ENCODE assay signal across 28 cellular contexts in genomic region chr1:118271883-118272282, GRCh38.
"Had no signal": no experiment of that assay in that cellular context is flagged by ENCODE, and none has a peak within 500 bp of the region (broad histone marks: within the 10 kb centered on the region; RNA-seq: fewer than 3 reads in every experiment).

No MANE protein-coding gene starts in this region.

- H3K4me3 Mint-ChIP-seq: activated CD4-positive, alpha-beta T cell treated with anti-CD3 and anti-CD28 coated beads, Interleukin-2, amount 10 ng/mL, durations not matched to agents 24 days and 14 days; activated CD8-positive, alpha-beta T cell treated with anti-CD3 and anti-CD28 coated beads for 36 hours; activated naive CD4-positive, alpha-beta T cell treated with anti-CD3 and anti-CD28 coated beads, Interleukin-2, amount 50 U/mL, for 24 hours; activated naive CD8-positive, alpha-beta T cell treated with anti-CD3 and anti-CD28 coated beads, Interleukin-2, amount 10 ng/mL, durations not matched to agents 7 days and 5 days; central memory CD8-positive, alpha-beta T cell; T-helper 1 cell treated with Interleukin-12 subunit alpha and Interleukin-12 subunit beta and Interleukin-4 antibody, amounts not matched to agents 30 μg/mL and 1 μg/mL, for 36 hours; T-helper 2 cell treated with Interferon-gamma antibody and Interleukin-4, amounts not matched to agents 5 μg/mL and 100 μg/mL, for 36 hours had no signal

- H3K36me3 ChIP-seq: ascending aorta, cardiac muscle cell, colonic mucosa, Peyer's patch, SJSA1 had no signal

- H3K27me3 ChIP-seq: ascending aorta, cardiac muscle cell, colonic mucosa, Peyer's patch had no signal

- H3K4me1 Mint-ChIP-seq: activated CD4-positive, alpha-beta T cell treated with anti-CD3 and anti-CD28 coated beads, Interleukin-2, amount 10 ng/mL, durations not matched to agents 24 days and 14 days; activated naive CD4-positive, alpha-beta T cell treated with anti-CD3 and anti-CD28 coated beads, Interleukin-2, amount 50 U/mL, for 24 hours; activated naive CD8-positive, alpha-beta T cell treated with anti-CD3 and anti-CD28 coated beads, Interleukin-2, amount 10 ng/mL, durations not matched to agents 7 days and 5 days; central memory CD8-positive, alpha-beta T cell had no signal

- H3K9me3 Mint-ChIP-seq: activated CD4-positive, alpha-beta T cell treated with anti-CD3 and anti-CD28 coated beads, Interleukin-2, amount 10 ng/mL, durations not matched to agents 24 days and 14 days; activated naive CD8-positive, alpha-beta T cell treated with anti-CD3 and anti-CD28 coated beads, Interleukin-2, amount 10 ng/mL, durations not matched to agents 7 days and 5 days; activated T-helper 2 cell treated with anti-CD3 and anti-CD28 coated beads, Interferon-gamma antibody, Interleukin-2, Interleukin-4, amounts not matched to agents 10 μg/mL and 5 μg/mL and 100 μg/mL, durations not matched to agents 14 hours and 24 hours and 36 hours; T-helper 2 cell treated with Interferon-gamma antibody and Interleukin-4, amounts not matched to agents 5 μg/mL and 100 μg/mL, for 36 hours had no signal

- H3K9me3 ChIP-seq: colonic mucosa, Peyer's patch, SJSA1, SK-N-SH had no signal

- H3K4me3 ChIP-seq: ascending aorta, cardiac muscle cell, colonic mucosa, Peyer's patch, SJSA1 had no signal

- H3K36me3 Mint-ChIP-seq: activated naive CD4-positive, alpha-beta T cell treated with anti-CD3 and anti-CD28 coated beads, Interleukin-2, amount 50 U/mL, for 24 hours; activated naive CD8-positive, alpha-beta T cell treated with anti-CD3 and anti-CD28 coated beads, Interleukin-2, amount 10 ng/mL, durations not matched to agents 7 days and 5 days had no signal

- H3K27ac Mint-ChIP-seq: activated CD4-positive, alpha-beta T cell treated with anti-CD3 and anti-CD28 coated beads, Interleukin-2, amount 10 ng/mL, durations not matched to agents 24 days and 14 days; activated CD8-positive, alpha-beta T cell treated with anti-CD3 and anti-CD28 coated beads for 36 hours; activated naive CD4-positive, alpha-beta T cell treated with anti-CD3 and anti-CD28 coated beads, Interleukin-2, amount 50 U/mL, for 24 hours; activated naive CD8-positive, alpha-beta T cell treated with anti-CD3 and anti-CD28 coated beads, Interleukin-2, amount 10 ng/mL, durations not matched to agents 7 days and 5 days; activated T-helper 2 cell treated with anti-CD3 and anti-CD28 coated beads, Interferon-gamma antibody, Interleukin-2, Interleukin-4, amounts not matched to agents 10 μg/mL and 5 μg/mL and 100 μg/mL, durations not matched to agents 14 hours and 24 hours and 36 hours; T-helper 1 cell treated with Interleukin-12 subunit alpha and Interleukin-12 subunit beta and Interleukin-4 antibody, amounts not matched to agents 30 μg/mL and 1 μg/mL, for 36 hours; T-helper 2 cell treated with Interferon-gamma antibody and Interleukin-4, amounts not matched to agents 5 μg/mL and 100 μg/mL, for 36 hours had no signal

- DNase-seq: activated CD4-positive, alpha-beta T cell treated with anti-CD3 and anti-CD28 coated beads, Interleukin-2, amount 10 ng/mL, durations not matched to agents 24 days and 14 days; activated CD4-positive, alpha-beta T cell treated with anti-CD3 and anti-CD28 coated beads, Interleukin-2, amount 50 U/mL, for 4 hours; activated CD8-positive, alpha-beta T cell treated with anti-CD3 and anti-CD28 coated beads for 36 hours; activated gamma-delta T cell; activated naive CD4-positive, alpha-beta T cell treated with Interleukin-2 at 50 U/mL for 16 hours; activated naive CD8-positive, alpha-beta T cell treated with anti-CD3 and anti-CD28 coated beads, Interleukin-2, amount 10 ng/mL, durations not matched to agents 7 days and 5 days; activated T-cell treated with anti-CD3 and anti-CD28 coated beads, Interleukin-2, amount 50 U/mL, for 1 hour; amygdala; colonic mucosa; NCI-H1105 treated with DMSO at 0.1 percent for 48 hours; NCI-H1436 treated with DMSO at 0.1 percent for 48 hours; NCI-H1694 treated with DMSO at 0.1 percent for 48 hours; NCI-H2029; NCI-H345; NCI-H524 treated with DMSO at 0.1 percent for 48 hours; PC-3; Peyer's patch; RPMI8226; SHP77 treated with DMSO at 0.1 percent for 48 hours; SK-N-SH had no signal

- H3K27me3 Mint-ChIP-seq: activated CD4-positive, alpha-beta T cell treated with anti-CD3 and anti-CD28 coated beads, Interleukin-2, amount 10 ng/mL, durations not matched to agents 24 days and 14 days; activated CD8-positive, alpha-beta T cell treated with anti-CD3 and anti-CD28 coated beads for 36 hours; activated naive CD4-positive, alpha-beta T cell treated with anti-CD3 and anti-CD28 coated beads, Interleukin-2, amount 50 U/mL, for 24 hours; activated naive CD8-positive, alpha-beta T cell treated with anti-CD3 and anti-CD28 coated beads, Interleukin-2, amount 10 ng/mL, durations not matched to agents 7 days and 5 days; central memory CD8-positive, alpha-beta T cell had no signal

- H3K4me1 ChIP-seq: ascending aorta, colonic mucosa, Peyer's patch, SJSA1 had no signal

- ATAC-seq: activated CD8-positive, alpha-beta T cell treated with anti-CD3 and anti-CD28 coated beads for 36 hours; PC-3 had no signal

- H3K27ac ChIP-seq: ascending aorta, cardiac muscle cell, colonic mucosa, Peyer's patch, SJSA1 had no signal
